17 cellular contexts compared by ENCODE assay signal in genomic region chr15:44159492-44159891, GRCh38. TPM values are rescaled to one million over a fixed set of nuclear protein-coding genes. Genes with fewer than 3 reads are reported as not detected.
"Had no signal": no experiment of that assay in that cellular context is flagged by ENCODE, and none has a peak within 500 bp of the region (broad histone marks: within the 10 kb centered on the region; RNA-seq: fewer than 3 reads in every experiment).

No MANE protein-coding gene starts in this region.

- H3K27ac Mint-ChIP-seq: activated naive CD4-positive, alpha-beta T cell treated with anti-CD3 and anti-CD28 coated beads for 36 hours; activated T-helper 17 cell treated with anti-CD3 and anti-CD28 coated beads, Interleukin-2, amount 50 U/mL, for 72 hours; natural killer cell; stimulated activated naive CD8-positive, alpha-beta T cell treated with anti-CD3 and anti-CD28 coated beads, Interleukin-15, Interleukin-2, amounts not matched to agents 100 ng/mL and 50 ng/mL, for 24 hours had no signal

- H3K36me3 ChIP-seq: colonic mucosa, sigmoid colon had no signal

- ATAC-seq: activated T-helper 17 cell treated with anti-CD3 and anti-CD28 coated beads, Interleukin-2, amount 50 U/mL, for 72 hours; left colon; natural killer cell had no signal

- H3K4me1 ChIP-seq: colonic mucosa, sigmoid colon, testis had no signal

- H3K27me3 ChIP-seq: colonic mucosa, sigmoid colon, testis had no signal

- H3K4me1 Mint-ChIP-seq: activated T-helper 17 cell treated with anti-CD3 and anti-CD28 coated beads, Interleukin-2, amount 50 U/mL, for 72 hours; natural killer cell had no signal

- FAIRE-seq: endothelial cell of umbilical vein had no signal

- H3K9me3 Mint-ChIP-seq: activated naive CD4-positive, alpha-beta T cell treated with anti-CD3 and anti-CD28 coated beads for 36 hours; activated T-helper 17 cell treated with anti-CD3 and anti-CD28 coated beads, Interleukin-2, amount 50 U/mL, for 72 hours; natural killer cell; stimulated activated naive CD8-positive, alpha-beta T cell treated with anti-CD3 and anti-CD28 coated beads, Interleukin-15, Interleukin-2, amounts not matched to agents 100 ng/mL and 50 ng/mL, for 24 hours had no signal

- H3K4me3 ChIP-seq: colonic mucosa, sigmoid colon, testis had no signal

- H3K36me3 Mint-ChIP-seq: natural killer cell had no signal

- H3K4me3 Mint-ChIP-seq: activated naive CD4-positive, alpha-beta T cell treated with anti-CD3 and anti-CD28 coated beads for 36 hours; activated T-helper 17 cell treated with anti-CD3 and anti-CD28 coated beads, Interleukin-2, amount 50 U/mL, for 72 hours; natural killer cell; stimulated activated naive CD8-positive, alpha-beta T cell treated with anti-CD3 and anti-CD28 coated beads, Interleukin-15, Interleukin-2, amounts not matched to agents 100 ng/mL and 50 ng/mL, for 24 hours had no signal

- H3K9me3 ChIP-seq: colonic mucosa, sigmoid colon, testis had no signal

- DNase-seq: activated CD4-positive, alpha-beta T cell treated with anti-CD3 and anti-CD28 coated beads for 48 hours; activated naive CD4-positive, alpha-beta T cell treated with anti-CD3 and anti-CD28 coated beads for 36 hours; caudate nucleus; colonic mucosa; hypothalamus; left colon; mammary epithelial cell; natural killer cell; occipital lobe; sigmoid colon; stimulated activated CD4-positive, alpha-beta T cell treated with anti-CD3 and anti-CD28 coated beads, Interleukin-12 subunit alpha, Interleukin-12 subunit beta, amount 100 ng/mL, for 4 hours; stimulated activated CD8-positive, alpha-beta memory T cell treated with anti-CD3 and anti-CD28 coated beads, Interleukin-4, amount 100 ng/mL, for 48 hours; T-helper 1 cell; testis had no signal

- H3K27ac ChIP-seq: colonic mucosa, sigmoid colon, testis had no signal

RNA-seq across cellular contexts. Expression of gene FRMD5, which starts 35.6 kb away (rescaled TPM):
- total RNA-seq: natural killer cell had no signal
